11 cellular contexts compared by ENCODE assay signal in the genomic region with DNA sequence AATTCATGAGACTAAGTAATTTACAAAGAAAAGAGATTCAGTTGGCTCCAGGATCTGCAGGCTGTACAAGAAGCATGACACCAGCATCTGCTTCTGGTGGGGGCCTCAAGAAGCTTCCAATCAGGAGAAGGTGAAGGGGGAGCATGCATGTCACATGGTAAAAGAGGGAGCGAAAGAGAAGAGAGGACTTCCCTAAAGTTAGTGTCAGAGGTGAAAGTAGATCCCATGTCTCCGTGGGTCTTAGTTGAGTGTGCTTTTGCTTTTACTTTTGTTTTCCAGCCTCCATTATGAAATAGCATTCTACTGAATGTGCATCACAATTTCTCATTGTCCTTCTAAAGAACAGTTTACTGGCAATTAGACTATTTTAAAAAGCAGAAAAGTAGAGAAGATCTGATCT.
A peak's percentile ranks its signal among the peaks of the same experiment; 100 is the strongest.
DNase-seq lines count a peak whose midpoint lies in the region; ATAC-seq and TF ChIP-seq lines count a peak whose summit lies in the region.
"Had no signal": no experiment of that assay in that cellular context is flagged by ENCODE, and none has a peak within 500 bp of the region (broad histone marks: within the 10 kb centered on the region; RNA-seq: fewer than 3 reads in every experiment).

No MANE protein-coding gene starts in this region.

- no peak for TF ChIP-seq CTCF in GM10266 (IDR thresholded peaks at IDR 0.05; ENCODE audit: control insufficient read depth, insufficient read depth, low read depth, missing control alignments)
- no peak for TF ChIP-seq CTCF in colonic mucosa (IDR thresholded peaks at IDR 0.05)

- no peaks in the 10 kb centered on the region for H3K36me3 ChIP-seq in colonic mucosa
- H3K36me3 ChIP-seq: adrenal gland, heart right ventricle had no signal

- peak overlapping the region; percentile 55 to 69 for H3K27ac Mint-ChIP-seq in activated naive CD4-positive, alpha-beta T cell treated with anti-CD3 and anti-CD28 coated beads, Interleukin-2, amount 50 U/mL, for 72 hours
- H3K27ac Mint-ChIP-seq: stimulated activated naive CD8-positive, alpha-beta T cell treated with anti-CD3 and anti-CD28 coated beads, Interleukin-15, Interleukin-2, amounts not matched to agents 100 ng/mL and 50 ng/mL, for 24 hours had no signal

- no peaks in the 10 kb centered on the region for H3K4me1 ChIP-seq in colonic mucosa
- H3K4me1 ChIP-seq: adrenal gland had no signal

- DNase-seq in GM10266 (ENCODE audit: extremely low spot score) (peak; percentile 31), colonic mucosa (no peak), Ammon's horn (ENCODE audit: low spot score) (no peak), SK-N-DZ (ENCODE audit: low spot score) (no peak), activated gamma-delta T cell treated with Interleukin-2 at 50 U/mL for 16 hours (no peak)
- DNase-seq in activated naive CD4-positive, alpha-beta T cell treated with anti-CD3 and anti-CD28 coated beads, Interleukin-2, amount 50 U/mL, for 72 hours (ENCODE audit: low spot score in 2 of 2), result no peak
- DNase-seq: adrenal gland, heart right ventricle had no signal

- peak; percentile 83 for ATAC-seq in GM19455 (IDR thresholded peaks at IDR 0.05; ENCODE audit: unreplicated experiment)
- ATAC-seq in HG03135 (IDR thresholded peaks at IDR 0.05; ENCODE audit: unreplicated experiment), result peak; percentile 91
- ATAC-seq in activated naive CD4-positive, alpha-beta T cell treated with anti-CD3 and anti-CD28 coated beads, Interleukin-2, amount 50 U/mL, for 72 hours, result peak in 1 of 2 donors; percentile 80
- ATAC-seq: heart right ventricle had no signal

- no peak overlapping the region for H3K4me3 ChIP-seq in colonic mucosa
- H3K4me3 ChIP-seq: adrenal gland, heart right ventricle had no signal

- H3K9me3 Mint-ChIP-seq in activated naive CD4-positive, alpha-beta T cell treated with anti-CD3 and anti-CD28 coated beads, Interleukin-2, amount 50 U/mL, for 72 hours, result no peaks in the 10 kb centered on the region
- H3K9me3 Mint-ChIP-seq: stimulated activated naive CD8-positive, alpha-beta T cell treated with anti-CD3 and anti-CD28 coated beads, Interleukin-15, Interleukin-2, amounts not matched to agents 100 ng/mL and 50 ng/mL, for 24 hours had no signal

- H3K27me3 ChIP-seq in colonic mucosa, result no peaks in the 10 kb centered on the region
- H3K27me3 ChIP-seq: adrenal gland, heart right ventricle had no signal

- H3K9ac ChIP-seq in colonic mucosa (ENCODE audit: low read depth in 2 of 2, low read length in 2 of 2), result no peak overlapping the region

- no peaks in the 10 kb centered on the region for H3K9me3 ChIP-seq in colonic mucosa
- H3K9me3 ChIP-seq: adrenal gland, heart right ventricle had no signal

- no peak overlapping the region for H3K27ac ChIP-seq in colonic mucosa
- H3K27ac ChIP-seq: adrenal gland had no signal

- intact Hi-C loops in colonic mucosa (cut with DNase I), result no loop called here

- H3K36me3 Mint-ChIP-seq in activated naive CD4-positive, alpha-beta T cell treated with anti-CD3 and anti-CD28 coated beads, Interleukin-2, amount 50 U/mL, for 72 hours, result peaks cover 0 to 5% of the 10 kb centered on the region in 2 donors
